Comparison of ENCODE assay signal across 12 cellular contexts in genomic region chr1:160797861-160798273, GRCh38. TPM values are rescaled to one million over a fixed set of nuclear protein-coding genes. Genes with fewer than 3 reads are reported as not detected.
DNase-seq lines count a peak whose midpoint lies in the region; ATAC-seq and TF ChIP-seq lines count a peak whose summit lies in the region.
"Had no signal": no experiment of that assay in that cellular context is flagged by ENCODE, and none has a peak within 500 bp of the region (broad histone marks: within the 10 kb centered on the region; RNA-seq: fewer than 3 reads in every experiment).

No MANE protein-coding gene starts in this region.

- H3K4me2 ChIP-seq in OCI-LY1 (ENCODE audit: low read length): peak overlapping the region; percentile 89

- peaks cover 2% of the 10 kb centered on the region for H3K9me3 Mint-ChIP-seq in stimulated activated memory B cell treated with anti-CD40 and anti-IgM and Interleukin-4, amounts not matched to agents 10 μg/mL and 1 μg/mL and 100 μg/mL, for 72 hours
- peaks cover 2% of the 10 kb centered on the region for H3K9me3 Mint-ChIP-seq in nephron progenitor cell

- peak overlapping the region; percentile 57; the same call in 1 of the 2 replicates for H3K9ac ChIP-seq in OCI-LY1 (ENCODE audit: low read length)

- H3K4me1 Mint-ChIP-seq in stimulated activated memory B cell treated with anti-CD40 and anti-IgM and Interleukin-4, amounts not matched to agents 10 μg/mL and 1 μg/mL and 100 μg/mL, for 72 hours: peaks cover 83% of the 10 kb centered on the region
- no peaks in the 10 kb centered on the region for H3K4me1 Mint-ChIP-seq in nephron progenitor cell

- H3K36me3 ChIP-seq in OCI-LY1 (ENCODE audit: insufficient read depth, low read length): peaks cover 17% of the 10 kb centered on the region
- H3K36me3 ChIP-seq: cardiac muscle cell had no signal

- peaks cover 47% of the 10 kb centered on the region for H3K36me3 Mint-ChIP-seq in stimulated activated memory B cell treated with anti-CD40 and anti-IgM and Interleukin-4, amounts not matched to agents 10 μg/mL and 1 μg/mL and 100 μg/mL, for 72 hours
- H3K36me3 Mint-ChIP-seq in nephron progenitor cell (ENCODE audit: low read depth): no peaks in the 10 kb centered on the region

- H3K4me3 Mint-ChIP-seq in stimulated activated memory B cell treated with anti-CD40 and anti-IgM and Interleukin-4, amounts not matched to agents 10 μg/mL and 1 μg/mL and 100 μg/mL, for 72 hours: peak overlapping the region; percentile 97
- no peak overlapping the region for H3K4me3 Mint-ChIP-seq in nephron progenitor cell

- peak overlapping the region; percentile 98 for H3K27ac Mint-ChIP-seq in stimulated activated memory B cell treated with anti-CD40 and anti-IgM and Interleukin-4, amounts not matched to agents 10 μg/mL and 1 μg/mL and 100 μg/mL, for 72 hours
- H3K27ac Mint-ChIP-seq in nephron progenitor cell: no peak overlapping the region

- no peaks in the 10 kb centered on the region for H3F3A ChIP-seq in OCI-LY1 (ENCODE audit: insufficient read depth, low read length)

- no peaks in the 10 kb centered on the region for H4K20me1 ChIP-seq in OCI-LY1 (ENCODE audit: insufficient read depth, low read length)

- TF ChIP-seq CTCF in OCI-LY1 (IDR thresholded peaks at IDR 0.05; ENCODE audit: low read length): no peak
- TF ChIP-seq CTCF in nephron progenitor cell (IDR thresholded peaks at IDR 0.05): no peak

- H3K79me2 ChIP-seq in OCI-LY1 (ENCODE audit: insufficient read depth, low read length): no peaks in the 10 kb centered on the region

- intact Hi-C loops in left cardiac atrium (cut with DNase I): no loop called here

- no peaks in the 10 kb centered on the region for H3K27me3 ChIP-seq in OCI-LY1 (ENCODE audit: insufficient read depth, low read length)
- H3K27me3 ChIP-seq: cardiac muscle cell had no signal

- peak; percentile 34 for ATAC-seq in stimulated activated memory B cell treated with anti-CD40 and anti-IgM and Interleukin-4, amounts not matched to agents 10 μg/mL and 1 μg/mL and 100 μg/mL, for 72 hours
- no peak for ATAC-seq in GM19395 (IDR thresholded peaks at IDR 0.05; ENCODE audit: unreplicated experiment)
- ATAC-seq in left cardiac atrium: no peak

- DNase-seq in activated T-cell treated with anti-CD3 and anti-CD28 coated beads for 1 hour (ENCODE audit: low read depth) (peak; percentile 45), epithelial cell of prostate (ENCODE audit: low read depth, low spot score) (peak; percentile 56), nucleus accumbens (lab: John Stamatoyannopoulos, UW) (no peak), nephron progenitor cell (no peak), left cardiac atrium (no peak)
- DNase-seq: head of caudate nucleus, NCI-H1694 treated with DMSO at 0.1 percent for 48 hours, SHP77 treated with DMSO at 0.1 percent for 48 hours had no signal

- H3K27me3 Mint-ChIP-seq in stimulated activated memory B cell treated with anti-CD40 and anti-IgM and Interleukin-4, amounts not matched to agents 10 μg/mL and 1 μg/mL and 100 μg/mL, for 72 hours: no peaks in the 10 kb centered on the region
- peaks cover 11% of the 10 kb centered on the region for H3K27me3 Mint-ChIP-seq in nephron progenitor cell (ENCODE audit: low read depth, poor library complexity)

- peak overlapping the region; percentile 64 for H3K4me3 ChIP-seq in OCI-LY1 (ENCODE audit: low read depth, low read length, poor library complexity, severe bottlenecking)
- H3K4me3 ChIP-seq: cardiac muscle cell had no signal

- no peaks in the 10 kb centered on the region for H3K9me3 ChIP-seq in OCI-LY1 (ENCODE audit: low read length)

- H2AFZ ChIP-seq in OCI-LY1 (ENCODE audit: low read length): no peak overlapping the region

- H3K27ac ChIP-seq in OCI-LY1 (ENCODE audit: low read depth, low read length, poor library complexity, severe bottlenecking) (peak overlapping the region; percentile 72), epithelial cell of prostate (peak overlapping the region; percentile 22)
- H3K27ac ChIP-seq: cardiac muscle cell had no signal

- H3K9me2 ChIP-seq in OCI-LY1 (ENCODE audit: low read depth, low read length): no peaks in the 10 kb centered on the region

- peaks cover 63% of the 10 kb centered on the region for H3K4me1 ChIP-seq in OCI-LY1 (ENCODE audit: insufficient read depth, low read length, severe bottlenecking)

RNA-seq across cellular contexts. Expression of gene LY9, which starts 1.9 kb away (rescaled TPM):
- total RNA-seq in left cardiac atrium: under 1 TPM; 0.65 to 0.71 TPM
- total RNA-seq: cardiac muscle cell had no signal

RNA-seq across cellular contexts. Expression of gene SLAMF7, which starts 58.8 kb away (rescaled TPM):
- total RNA-seq in left cardiac atrium: 1 to 10 TPM in 1 of 2 donors, under 1 TPM in 1; 0.68 to 1.9 TPM
- total RNA-seq: cardiac muscle cell had no signal

Comparison
In these comparisons a context has a peak if more than half of its experiments do, and no peak if none do; other contexts are left out.
1. DNase-seq: peak in activated T-cell treated with anti-CD3 and anti-CD28 coated beads for 1 hour (single experiment) and epithelial cell of prostate (single experiment); none in nucleus accumbens (0 of 56), nephron progenitor cell (single experiment) and left cardiac atrium (single experiment).